In genomic region chr2:86226780-86227520, GRCh38 we compare ENCODE assay signal across 29 cellular contexts. TPM values are rescaled to one million over a fixed set of nuclear protein-coding genes. Genes with fewer than 3 reads are reported as not detected.
DNase-seq lines count a peak whose midpoint lies in the region; ATAC-seq, FAIRE-seq and TF ChIP-seq lines count a peak whose summit lies in the region.
"Had no signal": no experiment of that assay in that cellular context is flagged by ENCODE, and none has a peak within 500 bp of the region (broad histone marks: within the 10 kb centered on the region; RNA-seq: fewer than 3 reads in every experiment).

No MANE protein-coding gene starts in this region.

- no peak overlapping the region for H3K27ac Mint-ChIP-seq in progenitor cell of endocrine pancreas
- H3K27ac Mint-ChIP-seq: dendritic cell treated with granulocyte-macrophage colony-stimulating factor and Interleukin-4, amounts not matched to agents 40 ng/mL and 50 ng/mL, for 4 days had no signal

- H3K9me3 ChIP-seq in esophagus muscularis mucosa (no peaks in the 10 kb centered on the region), sigmoid colon (no peaks in the 10 kb centered on the region)
- H3K9me3 ChIP-seq: Caco-2, neutrophil, upper lobe of left lung had no signal

- DNase-seq in Right ventricle myocardium superior, result no peak
- no peak for DNase-seq in cardiac septum (ENCODE audit: low spot score)
- DNase-seq in GM12891 (ENCODE audit: insufficient read length, low spot score), result no peak
- DNase-seq in esophagus muscularis mucosa (ENCODE audit: extremely low spot score), result no peak
- no peak for DNase-seq in sigmoid colon
- DNase-seq in progenitor cell of endocrine pancreas (ENCODE audit: low spot score, unreplicated experiment), result no peak
- no peak for DNase-seq in stimulated activated CD4-positive, alpha-beta T cell treated with anti-CD3 and anti-CD28 coated beads, Interleukin-12 subunit alpha, Interleukin-12 subunit beta, amount 100 ng/mL, for 4 hours
- DNase-seq: activated CD4-positive, alpha-beta T cell treated with anti-CD3 and anti-CD28 coated beads for 4 hours; activated CD8-positive, alpha-beta memory T cell treated with anti-CD3 and anti-CD28 coated beads for 24 hours; activated effector memory CD4-positive, alpha-beta T cell treated with Interleukin-2 at 50 U/mL for 16 hours; Caco-2; central memory CD4-positive, alpha-beta T cell; erythroblast; GDM1; islet precursor cell; midbrain; naive B cell; NCI-H1092 treated with DMSO at 0.1 percent for 48 hours; NCI-H187; stimulated activated CD4-positive, alpha-beta T cell treated with anti-CD3 and anti-CD28 coated beads, Interleukin-15, amount 100 ng/mL, for 24 hours; stimulated activated CD4-positive, alpha-beta T cell treated with anti-CD3 and anti-CD28 coated beads, Interleukin-4, amount 100 ng/mL, for 4 hours; substantia nigra; T-helper 9 cell; WERI-Rb-1 had no signal

- H3K27me3 ChIP-seq in esophagus muscularis mucosa (no peaks in the 10 kb centered on the region), sigmoid colon (no peaks in the 10 kb centered on the region)
- H3K27me3 ChIP-seq: neutrophil, upper lobe of left lung had no signal

- ATAC-seq in Right ventricle myocardium superior (ENCODE audit: poor library complexity), result peak; percentile 1

- peak; percentile 31 for FAIRE-seq in GM12891 (lab: Jason Lieb, UNC)
- FAIRE-seq: RCC 7860 had no signal

- no peak overlapping the region for H3K4me3 Mint-ChIP-seq in progenitor cell of endocrine pancreas (ENCODE audit: low read depth)
- H3K4me3 Mint-ChIP-seq: dendritic cell treated with granulocyte-macrophage colony-stimulating factor and Interleukin-4, amounts not matched to agents 40 ng/mL and 50 ng/mL, for 4 days had no signal

- H3K4me1 ChIP-seq in esophagus muscularis mucosa (peaks cover 41 to 60% (median 48%) of the 10 kb centered on the region in 4 donors), sigmoid colon (peaks cover 0 to 43% (median 40%) of the 10 kb centered on the region in 4 donors)
- H3K4me1 ChIP-seq: Caco-2 had no signal

- H3K4me3 ChIP-seq in esophagus muscularis mucosa, result no peak overlapping the region
- no peak overlapping the region for H3K4me3 ChIP-seq in sigmoid colon
- H3K4me3 ChIP-seq: upper lobe of left lung had no signal

- H3K4me1 Mint-ChIP-seq in progenitor cell of endocrine pancreas (ENCODE audit: low read depth), result no peaks in the 10 kb centered on the region

- no peak for TF ChIP-seq POLR2A in GM12891 (IDR thresholded peaks at IDR 0.05; ENCODE audit: low read depth, low read length)
- TF ChIP-seq POLR2A in esophagus muscularis mucosa (IDR thresholded peaks at IDR 0.05; ENCODE audit: low read depth), result no peak
- no peak for TF ChIP-seq POLR2A in sigmoid colon (IDR thresholded peaks at IDR 0.05)

- H3K27me3 Mint-ChIP-seq in progenitor cell of endocrine pancreas, result no peaks in the 10 kb centered on the region
- H3K27me3 Mint-ChIP-seq: dendritic cell treated with granulocyte-macrophage colony-stimulating factor and Interleukin-4, amounts not matched to agents 40 ng/mL and 50 ng/mL, for 4 days; naive B cell had no signal

- intact Hi-C loops in Right ventricle myocardium superior (cut with DNase I) (loop anchor here (10.0 kb wide), 1 partner anchor 138 kb away; no protein-coding TSS in a partner anchor), cardiac septum (cut with DNase I) (no loop called here), esophagus muscularis mucosa (cut with DNase I) (no loop called here), sigmoid colon (cut with DNase I) (loop anchor here (10.0 kb wide), 1 partner anchor 108 kb away; the partner anchor contains the start of gene REEP1)

- peaks cover 0 to 11% (median 3%) of the 10 kb centered on the region in 4 donors for H3K36me3 ChIP-seq in esophagus muscularis mucosa
- peaks cover 0 to 5% (median 1%) of the 10 kb centered on the region in 4 donors for H3K36me3 ChIP-seq in sigmoid colon
- H3K36me3 ChIP-seq: neutrophil, upper lobe of left lung, WERI-Rb-1 had no signal

- TF ChIP-seq EP300 in esophagus muscularis mucosa (IDR thresholded peaks at IDR 0.05), result no peak
- no peak for TF ChIP-seq EP300 in sigmoid colon (IDR thresholded peaks at IDR 0.05)

- H3K9me3 Mint-ChIP-seq in progenitor cell of endocrine pancreas (ENCODE audit: low read depth), result no peaks in the 10 kb centered on the region
- H3K9me3 Mint-ChIP-seq: dendritic cell treated with granulocyte-macrophage colony-stimulating factor and Interleukin-4, amounts not matched to agents 40 ng/mL and 50 ng/mL, for 4 days; naive B cell had no signal

- H3K36me3 Mint-ChIP-seq in progenitor cell of endocrine pancreas (ENCODE audit: insufficient read depth), result no peaks in the 10 kb centered on the region
- H3K36me3 Mint-ChIP-seq: naive B cell had no signal

- no peak for TF ChIP-seq CTCF in esophagus muscularis mucosa (IDR thresholded peaks at IDR 0.05)
- TF ChIP-seq CTCF in sigmoid colon (IDR thresholded peaks at IDR 0.05), result no peak
- no peak for TF ChIP-seq CTCF in progenitor cell of endocrine pancreas (IDR thresholded peaks at IDR 0.05; ENCODE audit: unreplicated experiment)

- 92% methylated on average over 7 of the region's 7 CpGs for WGBS in esophagus muscularis mucosa
- WGBS in sigmoid colon, 2 donors, result 94% methylated on average over 7 of the region's 7 CpGs

- H3K27ac ChIP-seq in esophagus muscularis mucosa (replicated peaks in 1 of 4) (peak overlapping the region; percentile 91 to 98 (median 93)), sigmoid colon (peak overlapping the region; percentile 22 to 96 (median 88))
- H3K27ac ChIP-seq: C4-2B, neutrophil, upper lobe of left lung, WERI-Rb-1 had no signal

TF ChIP-seq in GM12891, 5 proteins besides CTCF, POLR2A, EP300 and RAD21:
- TF ChIP-seq POLR2AphosphoS5 (IDR thresholded peaks at IDR 0.05; ENCODE audit: low read depth, low read length) (no peak), PAX5 (IDR thresholded peaks at IDR 0.05; ENCODE audit: insufficient read depth, low read length, severe bottlenecking) (no peak), SPI1 (IDR thresholded peaks at IDR 0.05; ENCODE audit: low read depth, low read length) (no peak), POU2F2 (IDR thresholded peaks at IDR 0.05; ENCODE audit: low read depth, low read length) (no peak), TAF1 (IDR thresholded peaks at IDR 0.05; ENCODE audit: low read depth, low read length) (no peak)

RNA-seq across cellular contexts. Expression of gene MRPL35, which starts 27.7 kb away (rescaled TPM):
- total RNA-seq in Right ventricle myocardium superior (86.5 TPM), cardiac septum (94.9 TPM), esophagus muscularis mucosa (10 to 100 TPM; 28.0 to 37.8 (median 32.4) TPM), sigmoid colon (10 to 100 TPM; 17.7 to 31.4 (median 27.7) TPM), progenitor cell of endocrine pancreas (28.1 and 31.8 TPM in 2 replicates)
- polyA plus RNA-seq in GM12891 (2012; ENCODE audit: low read depth, missing spikeins), result 59.4 TPM
- 10 to 100 TPM; 47.4 to 89.5 (median 68.2) TPM for polyA plus RNA-seq in sigmoid colon

RNA-seq across cellular contexts. Expression of gene IMMT, which starts 31.7 kb away (rescaled TPM):
- total RNA-seq in Right ventricle myocardium superior (301 TPM), cardiac septum (239 TPM), esophagus muscularis mucosa (10 to 100 TPM; 53.5 to 68.1 (median 66.6) TPM), sigmoid colon (10 to 100 TPM; 46.1 to 48.2 (median 48.2) TPM), progenitor cell of endocrine pancreas (90.1 and 94.1 TPM in 2 replicates)
- 77.0 TPM for polyA plus RNA-seq in GM12891 (2012; ENCODE audit: low read depth, missing spikeins)
- 10 to 100 TPM; 60.1 to 90.2 (median 73.1) TPM for polyA plus RNA-seq in sigmoid colon

Comparison
In these comparisons a context has a peak if more than half of its experiments do, and no peak if none do; other contexts are left out.
1. intact Hi-C loops: an anchor here in Right ventricle myocardium superior (10.0 kb wide) and sigmoid colon (10.0 kb wide); none called in cardiac septum and esophagus muscularis mucosa.